ENCODE assay signal across 26 cellular contexts in the genomic region with DNA sequence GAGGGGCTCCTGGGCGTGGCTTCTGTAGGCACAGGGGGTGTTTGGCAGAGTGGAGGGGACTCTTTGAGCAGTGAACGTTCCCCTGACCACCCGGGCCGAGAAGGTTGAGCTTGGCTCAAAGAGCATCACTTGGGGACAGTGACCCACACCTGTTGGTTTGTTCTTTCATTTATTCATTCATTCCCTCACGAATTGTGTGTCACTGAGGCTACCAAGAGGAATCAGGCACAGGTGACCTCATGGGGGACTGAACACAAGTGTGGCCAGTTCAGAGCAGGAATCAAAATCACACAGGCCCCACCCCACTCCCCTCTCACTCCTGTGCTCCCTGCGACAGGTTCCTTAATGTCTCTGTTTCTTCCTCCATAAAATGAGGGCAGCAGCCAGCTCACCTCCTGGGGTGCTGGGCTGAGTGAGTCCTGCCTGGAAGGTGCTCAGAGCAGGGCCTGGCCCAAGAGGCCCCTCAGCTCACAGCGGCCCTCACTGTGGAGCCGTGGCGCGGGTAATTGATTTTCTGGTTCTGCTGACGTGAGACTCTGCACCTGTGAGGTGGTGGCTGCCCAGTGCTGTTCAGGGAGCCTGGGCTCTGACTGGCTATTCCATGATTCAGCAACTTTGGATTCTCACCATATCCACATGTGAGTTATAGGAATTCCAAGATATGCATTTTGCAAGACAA.
"Had no signal": no experiment of that assay in that cellular context is flagged by ENCODE, and none has a peak within 500 bp of the region (broad histone marks: within the 10 kb centered on the region; RNA-seq: fewer than 3 reads in every experiment).

No MANE protein-coding gene starts in this region.

- H3K27ac ChIP-seq: cardiac muscle cell, foreskin keratinocyte, hepatocyte, left ventricle myocardium inferior, sigmoid colon, thoracic aorta, upper lobe of right lung had no signal

- H3K36me3 Mint-ChIP-seq: mesothelial cell of epicardium; natural killer cell treated with Interleukin-12 subunit alpha and Interleukin-12 subunit beta and Interleukin-15 and Interleukin-18, amount 100 ng/mL, for 72 hours; T-cell had no signal

- H3K9me3 Mint-ChIP-seq: activated CD4-positive, alpha-beta T cell treated with anti-CD3 and anti-CD28 coated beads, Interleukin-2, amount 10 ng/mL, durations not matched to agents 7 days and 5 days; activated naive CD8-positive, alpha-beta T cell treated with anti-CD3 and anti-CD28 coated beads, Interleukin-2, amount 50 U/mL, for 24 hours; activated T-helper 1 cell treated with anti-CD3 and anti-CD28 coated beads, Interleukin-12 subunit alpha, Interleukin-12 subunit beta, Interleukin-2, Interleukin-4 antibody, amounts not matched to agents 30 ng/mL and 10 ng/mL and 1 ng/mL, durations not matched to agents 14 hours and 24 hours and 36 hours; mesothelial cell of epicardium; natural killer cell treated with Interleukin-12 subunit alpha and Interleukin-12 subunit beta and Interleukin-15 and Interleukin-18, amount 100 ng/mL, for 72 hours; T-cell; T-helper 2 cell treated with Interferon-gamma antibody and Interleukin-4, amounts not matched to agents 5 μg/mL and 100 μg/mL, for 36 hours had no signal

- FAIRE-seq: endometrium had no signal

- H3K4me1 ChIP-seq: foreskin keratinocyte, sigmoid colon, upper lobe of right lung had no signal

- H3K4me3 Mint-ChIP-seq: activated CD4-positive, alpha-beta T cell treated with anti-CD3 and anti-CD28 coated beads, Interleukin-2, amount 10 ng/mL, durations not matched to agents 7 days and 5 days; activated CD8-positive, alpha-beta T cell treated with anti-CD3 and anti-CD28 coated beads, Interleukin-2, amount 10 ng/mL, durations not matched to agents 7 days and 5 days; activated naive CD8-positive, alpha-beta T cell treated with anti-CD3 and anti-CD28 coated beads, Interleukin-2, amount 50 U/mL, for 24 hours; activated T-helper 1 cell treated with anti-CD3 and anti-CD28 coated beads, Interleukin-12 subunit alpha, Interleukin-12 subunit beta, Interleukin-2, Interleukin-4 antibody, amounts not matched to agents 30 ng/mL and 10 ng/mL and 1 ng/mL, durations not matched to agents 14 hours and 24 hours and 36 hours; mesothelial cell of epicardium; natural killer cell treated with Interleukin-12 subunit alpha and Interleukin-12 subunit beta and Interleukin-15 and Interleukin-18, amount 100 ng/mL, for 72 hours; T-cell; T-helper 2 cell treated with Interferon-gamma antibody and Interleukin-4, amounts not matched to agents 5 μg/mL and 100 μg/mL, for 36 hours had no signal

- H3K9me3 ChIP-seq: left ventricle myocardium inferior, sigmoid colon, thoracic aorta, upper lobe of right lung had no signal

- H3K4me3 ChIP-seq: cardiac muscle cell, hepatocyte, left ventricle myocardium inferior, sigmoid colon, smooth muscle cell, thoracic aorta, upper lobe of right lung had no signal

- DNase-seq: activated CD4-positive, alpha-beta T cell treated with anti-CD3 and anti-CD28 coated beads, Interleukin-2, amount 10 ng/mL, durations not matched to agents 7 days and 5 days; activated CD4-positive, CD25-positive, alpha-beta regulatory T cell treated with anti-CD3 and anti-CD28 coated beads, Interleukin-2, amount 50 U/mL, for 72 hours; activated CD8-positive, alpha-beta T cell treated with anti-CD3 and anti-CD28 coated beads, Interleukin-2, amount 10 ng/mL, durations not matched to agents 7 days and 5 days; activated gamma-delta T cell; activated naive CD4-positive, alpha-beta T cell treated with anti-CD3 and anti-CD28 coated beads, Interleukin-2, amount 50 U/mL, for 16 hours; activated naive CD8-positive, alpha-beta T cell treated with anti-CD3 and anti-CD28 coated beads, Interleukin-2, amount 50 U/mL, for 24 hours; effector CD4-positive, alpha-beta T cell; foreskin keratinocyte; kidney glomerular epithelial cell; left ventricle myocardium inferior; occipital lobe; sigmoid colon; stimulated activated CD4-positive, alpha-beta T cell treated with anti-CD3 and anti-CD28 coated beads, Interleukin-4, amount 100 ng/mL, for 1 hour; stimulated activated naive CD4-positive, alpha-beta T cell; T-cell; upper lobe of right lung; WERI-Rb-1 had no signal

- H3K27me3 ChIP-seq: foreskin keratinocyte, hepatocyte had no signal

- H3K27ac Mint-ChIP-seq: activated CD4-positive, alpha-beta T cell treated with anti-CD3 and anti-CD28 coated beads, Interleukin-2, amount 10 ng/mL, durations not matched to agents 7 days and 5 days; activated CD8-positive, alpha-beta T cell treated with anti-CD3 and anti-CD28 coated beads, Interleukin-2, amount 10 ng/mL, durations not matched to agents 7 days and 5 days; activated naive CD8-positive, alpha-beta T cell treated with anti-CD3 and anti-CD28 coated beads, Interleukin-2, amount 50 U/mL, for 24 hours; activated T-helper 1 cell treated with anti-CD3 and anti-CD28 coated beads, Interleukin-12 subunit alpha, Interleukin-12 subunit beta, Interleukin-2, Interleukin-4 antibody, amounts not matched to agents 30 ng/mL and 10 ng/mL and 1 ng/mL, durations not matched to agents 14 hours and 24 hours and 36 hours; mesothelial cell of epicardium; natural killer cell treated with Interleukin-12 subunit alpha and Interleukin-12 subunit beta and Interleukin-15 and Interleukin-18, amount 100 ng/mL, for 72 hours; T-cell; T-helper 2 cell treated with Interferon-gamma antibody and Interleukin-4, amounts not matched to agents 5 μg/mL and 100 μg/mL, for 36 hours had no signal

- H3K79me2 ChIP-seq: hepatocyte had no signal

- H3K4me2 ChIP-seq: hepatocyte, smooth muscle cell had no signal

- H2AFZ ChIP-seq: hepatocyte had no signal

- ATAC-seq: activated CD8-positive, alpha-beta T cell treated with anti-CD3 and anti-CD28 coated beads, Interleukin-2, amount 10 ng/mL, durations not matched to agents 7 days and 5 days; activated naive CD8-positive, alpha-beta T cell treated with anti-CD3 and anti-CD28 coated beads, Interleukin-2, amount 50 U/mL, for 24 hours; foreskin keratinocyte; natural killer cell treated with Interleukin-12 subunit alpha and Interleukin-12 subunit beta and Interleukin-15 and Interleukin-18, amount 100 ng/mL, for 72 hours; T-cell; upper lobe of right lung had no signal

- H3K36me3 ChIP-seq: cardiac muscle cell, left ventricle myocardium inferior, sigmoid colon, thoracic aorta, upper lobe of right lung, WERI-Rb-1 had no signal
